In genomic region chr7:155069992-155070827, GRCh38 we compare ENCODE assay signal across 8 cellular contexts.
DNase-seq lines count a peak whose midpoint lies in the region; FAIRE-seq and TF ChIP-seq lines count a peak whose summit lies in the region.

HTR5A (plus strand) TSS chr7:155070324; CDS start chr7:155070900, 576 bp downstream.

- H3K27ac ChIP-seq in MM.1S (ENCODE audit: low read length) = no peak within 1 kb of the TSS
- peak within 1 kb of the TSS; percentile 14 for H3K27ac ChIP-seq in cingulate gyrus (ENCODE audit: low read depth, low read length)

- H3K27me3 ChIP-seq in HAP-1 (ENCODE audit: low read depth) (no peaks in the 10 kb centered on the region), MM.1S (replicated peaks; ENCODE audit: insufficient read depth, low read length) (no peaks in the 10 kb centered on the region)

- H3F3A ChIP-seq in MM.1S (ENCODE audit: insufficient read depth, low read length) = no peaks in the 10 kb centered on the region

- H3K79me2 ChIP-seq in MM.1S (ENCODE audit: low read length) = no peaks in the 10 kb centered on the region

- no peaks in the 10 kb centered on the region for H3K9me2 ChIP-seq in MM.1S (replicated peaks; ENCODE audit: insufficient read depth, low read length)

- no peaks in the 10 kb centered on the region for H3K36me3 ChIP-seq in HAP-1 (replicated peaks)
- no peaks in the 10 kb centered on the region for H3K36me3 ChIP-seq in MM.1S (replicated peaks; ENCODE audit: insufficient read depth, low read length)

- DNase-seq in HAP-1 (ENCODE audit: low spot score in 2 of 2) (peak; percentile 46 to 86), MM.1S (peak; percentile 86), left kidney (ENCODE audit: low read depth, low spot score) (peak; percentile 97), RCC 7860 (ENCODE audit: low spot score) (no peak)
- DNase-seq in activated CD4-positive, alpha-beta T cell treated with anti-CD3 and anti-CD28 coated beads, Interleukin-2, amount 50 U/mL, for 1 hour = peak; percentile 76
- DNase-seq in stimulated activated CD4-positive, alpha-beta T cell treated with anti-CD3 and anti-CD28 coated beads, Interleukin-4, amount 100 ng/mL, for 48 hours (ENCODE audit: low read depth in 2 of 2) = peak; percentile 75 to 82

- H3K4me2 ChIP-seq in MM.1S (ENCODE audit: low read depth, low read length) = no peak within 1 kb of the TSS

- H3K9ac ChIP-seq in MM.1S (ENCODE audit: low read length) = no peak within 1 kb of the TSS

- H4K20me1 ChIP-seq in MM.1S (ENCODE audit: insufficient read depth, low read length) = no peaks in the 10 kb centered on the region

- in situ Hi-C loops in HAP-1 (cut with MboI; ENCODE audit: low sequenced_read_pairs) = no loop called here

- TF ChIP-seq CTCF in GM12875 (IDR thresholded peaks at IDR 0.05; ENCODE audit: borderline replicate concordance, insufficient read depth, low read depth, low read length) (0 out of 2 replicates have a peak, but pooled peaks have one; percentile 9), MM.1S (IDR thresholded peaks at IDR 0.05; ENCODE audit: low read length) (no peak)

- no peak within 1 kb of the TSS for H2AFZ ChIP-seq in MM.1S (ENCODE audit: low read length)

- H3K4me1 ChIP-seq in HAP-1 (no peaks in the 10 kb centered on the region), MM.1S (ENCODE audit: low read length) (no peaks in the 10 kb centered on the region)

- no peak within 1 kb of the TSS for H3K4me3 ChIP-seq in GM12875 (ENCODE audit: low read depth, low read length)
- no peak within 1 kb of the TSS for H3K4me3 ChIP-seq in HAP-1
- no peak within 1 kb of the TSS for H3K4me3 ChIP-seq in MM.1S (ENCODE audit: low read length)

- FAIRE-seq in RCC 7860 (lab: Jason Lieb, UNC) = no peak

- no peaks in the 10 kb centered on the region for H3K9me3 ChIP-seq in HAP-1
- no peaks in the 10 kb centered on the region for H3K9me3 ChIP-seq in MM.1S (replicated peaks; ENCODE audit: insufficient read depth, low read length)
